1 cellular context compared by ENCODE assay signal in genomic region chr16:30658731-30659506, GRCh38.
TF ChIP-seq lines count a peak whose summit lies in the region.

No MANE protein-coding gene starts in this region.

TF ChIP-seq in IMR-90, 13 proteins besides CTCF, POLR2A, EP300 and RAD21:
- no peak for TF ChIP-seq USF2 (IDR thresholded peaks at IDR 0.05; ENCODE audit: low read depth, low read length)
- no peak for TF ChIP-seq ELK1 (IDR thresholded peaks at IDR 0.05; ENCODE audit: borderline replicate concordance, low read depth, low read length)
- no peak for TF ChIP-seq MXI1 (IDR thresholded peaks at IDR 0.05; ENCODE audit: borderline replicate concordance, low read depth, low read length)
- no peak for TF ChIP-seq NFE2L2 (IDR thresholded peaks at IDR 0.05; ENCODE audit: low read depth, low read length)
- TF ChIP-seq FOS (IDR thresholded peaks at IDR 0.05; ENCODE audit: low read depth, low read length), result no peak
- TF ChIP-seq MAFK (IDR thresholded peaks at IDR 0.05; ENCODE audit: low read depth, low read length), result no peak
- TF ChIP-seq SMC3 (IDR thresholded peaks at IDR 0.05; ENCODE audit: low read depth, low read length), result no peak
- no peak; the same call in 1 of the 2 replicates for TF ChIP-seq MAZ (IDR thresholded peaks at IDR 0.05; ENCODE audit: borderline replicate concordance, low read depth, low read length)
- TF ChIP-seq CHD1 (IDR thresholded peaks at IDR 0.05; ENCODE audit: low read depth, low read length), result no peak; the same call in 1 of the 2 replicates
- TF ChIP-seq BHLHE40 (IDR thresholded peaks at IDR 0.05; ENCODE audit: low read depth, low read length), result no peak
- no peak for TF ChIP-seq RFX5 (IDR thresholded peaks at IDR 0.05; ENCODE audit: low read depth, low read length)
